Comparison of ENCODE assay signal across 2 cellular contexts in genomic region chr1:40717960-40718359, GRCh38.
TF ChIP-seq lines count a peak whose summit lies in the region.

No MANE protein-coding gene starts in this region.

TF ChIP-seq in HEK293, 187 proteins besides CTCF, POLR2A, EP300 and RAD21:
- TF ChIP-seq ZNF664 (tag by site-specific recombination; IDR thresholded peaks at IDR 0.05) (0 out of 2 replicates have a peak, but pooled peaks have one; percentile 7), ZNF514 (tag by site-specific recombination; IDR thresholded peaks at IDR 0.05) (no peak), ZNF48 (tag by site-specific recombination; IDR thresholded peaks at IDR 0.05) (no peak), PRDM10 (tag by site-specific recombination; IDR thresholded peaks at IDR 0.05) (peak; percentile 45; the same call in 1 of the 2 replicates), BCL11B (tag by site-specific recombination; IDR thresholded peaks at IDR 0.05; ENCODE audit: low read depth) (no peak)

TF ChIP-seq in GM12878, 131 proteins besides CTCF, POLR2A, EP300 and RAD21:
- TF ChIP-seq ZNF207 (IDR thresholded peaks at IDR 0.05; ENCODE audit: borderline replicate concordance) (no peak), POLR2AphosphoS5 (IDR thresholded peaks at IDR 0.05; ENCODE audit: low read length) (no peak), BRCA1 (IDR thresholded peaks at IDR 0.05; ENCODE audit: low read depth, low read length) (no peak), TBL1XR1 (IDR thresholded peaks at IDR 0.05; ENCODE audit: low read depth, low read length) (no peak), SIN3A (IDR thresholded peaks at IDR 0.05; ENCODE audit: low read depth, low read length) (no peak), RBBP5 (conservative IDR thresholded peaks at IDR 0.05) (no peak), HCFC1 (IDR thresholded peaks at IDR 0.05; ENCODE audit: low read length) (no peak), MLLT1 (IDR thresholded peaks at IDR 0.05) (no peak)
